ENCODE assay signal across 18 cellular contexts in the genomic region with DNA sequence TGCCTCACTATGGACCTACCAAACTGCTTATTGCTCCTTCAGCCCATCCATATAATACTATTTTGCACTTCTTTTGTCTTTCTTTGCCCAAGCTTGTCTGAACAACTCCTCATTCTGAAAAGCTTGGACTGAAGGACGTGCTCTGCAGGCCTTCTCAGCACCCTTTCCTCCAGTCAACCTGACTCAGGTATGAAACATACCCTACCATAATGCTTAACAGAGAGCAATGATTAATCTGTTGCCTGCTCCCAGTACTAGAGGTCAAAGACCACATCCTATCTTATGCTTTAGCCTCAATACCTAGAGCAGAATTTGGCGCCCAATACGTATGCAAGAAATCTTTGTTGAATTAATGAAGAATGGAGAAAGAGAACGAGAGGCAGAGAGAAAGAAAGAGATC. TPM values are rescaled to one million over a fixed set of nuclear protein-coding genes. Genes with fewer than 3 reads are reported as not detected.
DNase-seq lines count a peak whose midpoint lies in the region; ATAC-seq, FAIRE-seq and TF ChIP-seq lines count a peak whose summit lies in the region.
"Had no signal": no experiment of that assay in that cellular context is flagged by ENCODE, and none has a peak within 500 bp of the region (broad histone marks: within the 10 kb centered on the region; RNA-seq: fewer than 3 reads in every experiment).

No MANE protein-coding gene starts in this region.

- POLR2A ChIA-PET in CD8-positive, alpha-beta memory T cell (lab: Charles Lee), result no interaction called here

- peaks cover 0 to 5% (median 3%) of the 10 kb centered on the region in 3 donors for H3K36me3 Mint-ChIP-seq in CD8-positive, alpha-beta memory T cell
- H3K36me3 Mint-ChIP-seq: memory B cell had no signal

- H3K4me1 ChIP-seq in CD8-positive, alpha-beta memory T cell (ENCODE audit: insufficient read depth, low read length), result peaks cover 30% of the 10 kb centered on the region
- H3K4me1 ChIP-seq in liver (ENCODE audit: control insufficient read depth in 4 of 4, insufficient read depth in 4 of 4, low read length in 3 of 4), result peaks cover 0 to 12% (median 7%) of the 10 kb centered on the region in 4 donors

- no peaks in the 10 kb centered on the region for H3K27me3 Mint-ChIP-seq in CD8-positive, alpha-beta memory T cell
- H3K27me3 Mint-ChIP-seq: memory B cell had no signal

- no peak overlapping the region for H3K27ac ChIP-seq in CD8-positive, alpha-beta memory T cell (ENCODE audit: low read depth, low read length)
- H3K27ac ChIP-seq in HL-60 (replicated peaks), result peak overlapping the region; percentile 38
- peak overlapping the region in 1 of 2 donors; percentile 30 for H3K27ac ChIP-seq in liver (ENCODE audit: low read depth in 1 of 2, low read length in 2 of 2)
- H3K27ac ChIP-seq: hepatocyte, PC-9, SJSA1 had no signal

- no peaks in the 10 kb centered on the region for H3K9me3 ChIP-seq in CD8-positive, alpha-beta memory T cell (ENCODE audit: low read length)
- H3K9me3 ChIP-seq in liver (ENCODE audit: control insufficient read depth in 4 of 4, low read length in 3 of 4), result no peaks in the 10 kb centered on the region
- H3K9me3 ChIP-seq: SJSA1 had no signal

- H3K9me3 Mint-ChIP-seq in CD8-positive, alpha-beta memory T cell, result no peaks in the 10 kb centered on the region
- H3K9me3 Mint-ChIP-seq: memory B cell had no signal

- H3K27ac Mint-ChIP-seq in CD8-positive, alpha-beta memory T cell, result peak overlapping the region in 7 of 8 donors; percentile 46 to 87 (median 80)
- H3K27ac Mint-ChIP-seq: memory B cell had no signal

- no peak overlapping the region for H3K4me3 ChIP-seq in CD8-positive, alpha-beta memory T cell (ENCODE audit: low read length)
- H3K4me3 ChIP-seq in HL-60 (replicated peaks; ENCODE audit: insufficient read depth, low read length) (no peak overlapping the region), bronchial epithelial cell (ENCODE audit: low read depth, low read length) (no peak overlapping the region), liver (ENCODE audit: low read depth in 1 of 3, low read length in 3 of 3) (no peak overlapping the region)
- H3K4me3 ChIP-seq: hepatocyte, PC-9, SJSA1 had no signal

- H3K4me3 Mint-ChIP-seq in CD8-positive, alpha-beta memory T cell, result peak overlapping the region in 5 of 7 donors; percentile 23 to 60 (median 44)
- H3K4me3 Mint-ChIP-seq: memory B cell, naive B cell had no signal

- CTCF ChIA-PET in CD8-positive, alpha-beta memory T cell (lab: Charles Lee), result interaction anchor here (1.1 to 1.8 kb wide), 3 partner anchors 9 to 56 kb away, joined by 3 to 4 read pairs (median 3); partner anchors contain the start of gene ATXN1

- no peak for TF ChIP-seq CTCF in HL-60 (IDR thresholded peaks at IDR 0.05; ENCODE audit: insufficient read depth, low read length)
- TF ChIP-seq CTCF in bronchial epithelial cell (IDR thresholded peaks at IDR 0.05; ENCODE audit: insufficient read depth, low read length, severe bottlenecking), result no peak
- TF ChIP-seq CTCF in liver (IDR thresholded peaks at IDR 0.05; ENCODE audit: low read depth, low read length, missing input control), result no peak

- no peak overlapping the region for H3K9ac ChIP-seq in liver (ENCODE audit: low read depth in 1 of 2, low read length in 2 of 2)

- ATAC-seq in HG03095 (IDR thresholded peaks at IDR 0.05; ENCODE audit: unreplicated experiment), result no peak
- no peak for ATAC-seq in HG03139 (IDR thresholded peaks at IDR 0.05; ENCODE audit: unreplicated experiment)
- ATAC-seq in GM21717 (IDR thresholded peaks at IDR 0.05; ENCODE audit: unreplicated experiment), result no peak

- WGBS in liver, result 97% methylated on average over 4 of the region's 4 CpGs

- H3K36me3 ChIP-seq in CD8-positive, alpha-beta memory T cell (ENCODE audit: insufficient read depth, low read length), result no peaks in the 10 kb centered on the region
- H3K36me3 ChIP-seq in bronchial epithelial cell (ENCODE audit: control insufficient read depth, insufficient read depth, low read length) (no peaks in the 10 kb centered on the region), liver (ENCODE audit: control insufficient read depth in 4 of 4, insufficient read depth in 3 of 4, low read depth in 1 of 4, low read length in 3 of 4) (no peaks in the 10 kb centered on the region)
- H3K36me3 ChIP-seq: SJSA1 had no signal

- DNase-seq in CD8-positive, alpha-beta memory T cell, result no peak
- no peak for DNase-seq in HL-60 (ENCODE audit: low read depth in 1 of 2, low spot score in 1 of 2)
- peak; percentile 97 for DNase-seq in bronchial epithelial cell (ENCODE audit: low read depth)
- DNase-seq in NCI-H2107 treated with DMSO at 0.1 percent for 48 hours (lab: John Stamatoyannopoulos, UW; ENCODE audit: unreplicated experiment), result no peak
- DNase-seq: activated CD4-positive, CD25-positive, alpha-beta regulatory T cell; activated naive CD4-positive, alpha-beta T cell; naive B cell; NCI-H1694; NCI-H2227 treated with DMSO at 0.1 percent for 48 hours; PC-9 had no signal

- FAIRE-seq in bronchial epithelial cell (lab: Jason Lieb, UNC), result no peak
- FAIRE-seq: islet of Langerhans had no signal

- peaks cover 55 to 80% (median 78%) of the 10 kb centered on the region in 3 donors for H3K4me1 Mint-ChIP-seq in CD8-positive, alpha-beta memory T cell

- no peak for TF ChIP-seq RAD21 in liver (IDR thresholded peaks at IDR 0.05)

- no peaks in the 10 kb centered on the region for H3K27me3 ChIP-seq in CD8-positive, alpha-beta memory T cell (ENCODE audit: insufficient read depth, low read length, poor library complexity, severe bottlenecking)
- no peaks in the 10 kb centered on the region for H3K27me3 ChIP-seq in HL-60 (ENCODE audit: insufficient read depth, poor library complexity, severe bottlenecking)
- H3K27me3 ChIP-seq in bronchial epithelial cell (ENCODE audit: control insufficient read depth, insufficient read depth, low read length), result no peaks in the 10 kb centered on the region
- H3K27me3 ChIP-seq in liver (ENCODE audit: control insufficient read depth in 4 of 4, insufficient read depth in 4 of 4, low read length in 3 of 4), result no peaks in the 10 kb centered on the region
- H3K27me3 ChIP-seq: hepatocyte, SJSA1 had no signal

TF ChIP-seq in liver, 16 proteins besides CTCF, POLR2A, EP300 and RAD21:
- TF ChIP-seq RXRA (IDR thresholded peaks at IDR 0.05) (no peak), GABPA (IDR thresholded peaks at IDR 0.05 in 1 of 2, conservative IDR thresholded peaks at IDR 0.05 in 1 of 2) (no peak), HNF4A (conservative IDR thresholded peaks at IDR 0.05) (peak; percentile 46 to 56), REST (IDR thresholded peaks at IDR 0.05) (no peak)

RNA-seq across cellular contexts. Expression of gene ATXN1, which starts 55.2 kb away (rescaled TPM):
- 100 to 1,000 TPM; 111 to 114 TPM for total RNA-seq in CD8-positive, alpha-beta memory T cell
- 20.0 TPM for polyA plus RNA-seq in CD8-positive, alpha-beta memory T cell
- 18.4 and 50.1 TPM in 2 replicates for total RNA-seq in bronchial epithelial cell
- total RNA-seq in liver, result 10 to 100 TPM in 1 of 2 donors, 1 to 10 TPM in 1; 8.8 to 29.7 TPM
- 1 to 10 TPM; 4.3 to 7.5 TPM for polyA plus RNA-seq in liver
